In the genomic region with DNA sequence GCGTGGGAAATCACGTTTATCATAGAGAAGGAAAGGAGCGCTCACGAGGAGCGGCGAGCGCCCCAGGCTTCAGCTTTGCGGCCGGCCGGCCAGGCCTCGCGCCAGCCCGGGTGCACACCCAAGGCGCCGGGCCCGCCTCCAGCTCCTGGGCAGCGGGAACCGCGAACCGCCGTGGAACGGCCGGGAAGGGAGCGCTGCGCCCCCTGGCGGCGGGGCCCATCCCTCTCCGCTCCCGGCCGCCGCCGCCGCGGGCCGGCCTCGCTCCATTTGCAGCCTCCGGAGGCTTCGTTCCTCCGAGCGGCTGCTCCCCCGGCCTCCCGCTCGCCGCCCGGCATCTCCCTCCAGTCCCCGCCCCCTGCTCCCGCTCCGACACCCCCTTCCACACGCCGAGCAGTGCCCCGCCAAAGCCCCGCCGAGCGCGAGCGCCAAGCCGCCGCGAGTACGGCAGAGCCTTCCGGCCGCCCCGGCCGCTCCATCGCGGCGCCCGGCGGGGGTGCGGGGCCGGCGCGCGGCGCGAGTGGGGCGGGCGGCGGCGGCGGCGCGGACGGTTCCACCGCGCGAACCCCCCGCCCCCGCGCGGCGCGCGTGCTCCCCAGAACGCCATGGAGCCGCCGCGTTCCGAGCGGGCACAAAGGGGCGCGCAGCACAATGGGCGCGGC, we compare ENCODE assay signal across 8 cellular contexts. TPM values are rescaled to one million over a fixed set of nuclear protein-coding genes. Genes with fewer than 3 reads are reported as not detected.
A peak's percentile ranks its signal among the peaks of the same experiment; 100 is the strongest.
DNase-seq lines count a peak whose midpoint lies in the region; ATAC-seq and TF ChIP-seq lines count a peak whose summit lies in the region.

No MANE protein-coding gene starts in this region.

- H3K27ac ChIP-seq in coronary artery, result peak overlapping the region; percentile 38 to 80

- ATAC-seq in GM18868 (IDR thresholded peaks at IDR 0.05; ENCODE audit: unreplicated experiment), result peak; percentile 63
- ATAC-seq in HG03103 (IDR thresholded peaks at IDR 0.05; ENCODE audit: low read depth, unreplicated experiment), result peak; percentile 67
- peak; percentile 95 for ATAC-seq in left lobe of liver

- peak; percentile 69 for DNase-seq in AG09319 (ENCODE audit: extremely low read depth, low read depth)
- peak; percentile 86 for DNase-seq in NCI-H226
- DNase-seq in activated CD4-positive, alpha-beta T cell treated with anti-CD3 and anti-CD28 coated beads for 4 hours, result peak; percentile 68
- DNase-seq in coronary artery (ENCODE audit: low spot score), result peak; percentile 82
- peak; percentile 91 for DNase-seq in left lobe of liver (ENCODE audit: low spot score)
- DNase-seq in stimulated activated CD4-positive, alpha-beta T cell treated with anti-CD3 and anti-CD28 coated beads, Interleukin-2, amount 100 ng/mL, for 4 hours (ENCODE audit: low read depth), result peak; percentile 56

- H3K4me3 ChIP-seq in coronary artery, result peak overlapping the region; percentile 96

- TF ChIP-seq CTCF in AG09319 (IDR thresholded peaks at IDR 0.05; ENCODE audit: low read depth, low read length), result peak; percentile 38
- TF ChIP-seq CTCF in coronary artery (IDR thresholded peaks at IDR 0.05), result peak; percentile 97

RNA-seq across cellular contexts. Expression of gene BEND3, which starts 1.0 kb away (rescaled TPM):
- 0.75 TPM for total RNA-seq in left lobe of liver

Comparison
In these comparisons a context has a peak if more than half of its experiments do, and no peak if none do; other contexts are left out.
1. Peak in every context shown above with its lines: DNase-seq, ATAC-seq, H3K4me3 ChIP-seq and H3K27ac ChIP-seq.